ENCODE assay signal across 15 cellular contexts in genomic region chr7:134569962-134570361, GRCh38. TPM values are rescaled to one million over a fixed set of nuclear protein-coding genes. Genes with fewer than 3 reads are reported as not detected.
"Had no signal": no experiment of that assay in that cellular context is flagged by ENCODE, and none has a peak within 500 bp of the region (broad histone marks: within the 10 kb centered on the region; RNA-seq: fewer than 3 reads in every experiment).

No MANE protein-coding gene starts in this region.

RNA-seq across cellular contexts. Expression of gene AKR1B15, which starts 21.1 kb away (rescaled TPM):
- total RNA-seq: activated naive CD4-positive, alpha-beta T cell treated with anti-CD3 and anti-CD28 coated beads for 36 hours; activated naive CD4-positive, alpha-beta T cell treated with anti-CD3 and anti-CD28 coated beads, Interleukin-2, amount 50 U/mL, for 72 hours; activated naive CD8-positive, alpha-beta T cell treated with anti-CD3 and anti-CD28 coated beads for 36 hours; activated naive CD8-positive, alpha-beta T cell treated with anti-CD3 and anti-CD28 coated beads, Interleukin-2, amount 10 ng/mL, durations not matched to agents 7 days and 5 days; activated T-cell treated with anti-CD3 and anti-CD28 coated beads, Interleukin-2, amount 50 U/mL, for 4 hours; activated T-cell treated with anti-CD3 and anti-CD28 coated beads, Interleukin-2, amount 50 U/mL, for 72 hours; activated T-helper 1 cell treated with anti-CD3 and anti-CD28 coated beads, Interleukin-12 subunit alpha, Interleukin-12 subunit beta, Interleukin-2, Interleukin-4 antibody, amounts not matched to agents 30 ng/mL and 10 ng/mL and 1 ng/mL, durations not matched to agents 14 hours and 24 hours and 36 hours; activated T-helper 17 cell treated with anti-CD3 and anti-CD28 coated beads, Interleukin-2, amount 50 U/mL, for 72 hours; activated T-helper 2 cell treated with anti-CD3 and anti-CD28 coated beads, Interferon-gamma antibody, Interleukin-2, Interleukin-4, amounts not matched to agents 10 μg/mL and 5 μg/mL and 100 μg/mL, durations not matched to agents 14 hours and 24 hours and 36 hours; ascending aorta; astrocyte; cardiac septum; cerebellum; chondrocyte had no signal
- polyA plus RNA-seq: aorta had no signal

RNA-seq across cellular contexts. Expression of gene AKR1B10, which starts 42.6 kb away (rescaled TPM):
- total RNA-seq: activated naive CD4-positive, alpha-beta T cell treated with anti-CD3 and anti-CD28 coated beads for 36 hours; activated naive CD4-positive, alpha-beta T cell treated with anti-CD3 and anti-CD28 coated beads, Interleukin-2, amount 50 U/mL, for 72 hours; activated naive CD8-positive, alpha-beta T cell treated with anti-CD3 and anti-CD28 coated beads for 36 hours; activated naive CD8-positive, alpha-beta T cell treated with anti-CD3 and anti-CD28 coated beads, Interleukin-2, amount 10 ng/mL, durations not matched to agents 7 days and 5 days; activated T-cell treated with anti-CD3 and anti-CD28 coated beads, Interleukin-2, amount 50 U/mL, for 72 hours; activated T-helper 1 cell treated with anti-CD3 and anti-CD28 coated beads, Interleukin-12 subunit alpha, Interleukin-12 subunit beta, Interleukin-2, Interleukin-4 antibody, amounts not matched to agents 30 ng/mL and 10 ng/mL and 1 ng/mL, durations not matched to agents 14 hours and 24 hours and 36 hours; activated T-helper 17 cell treated with anti-CD3 and anti-CD28 coated beads, Interleukin-2, amount 50 U/mL, for 72 hours; activated T-helper 2 cell treated with anti-CD3 and anti-CD28 coated beads, Interferon-gamma antibody, Interleukin-2, Interleukin-4, amounts not matched to agents 10 μg/mL and 5 μg/mL and 100 μg/mL, durations not matched to agents 14 hours and 24 hours and 36 hours; ascending aorta; cardiac septum; chondrocyte had no signal
